In genomic region chr3:100708989-100709839, GRCh38 we compare ENCODE assay signal across 1 cellular context.
TF ChIP-seq lines count a peak whose summit lies in the region.

TFG (plus strand) TSS chr3:100709494; CDS start chr3:100713686, 4,192 bp downstream.

TF ChIP-seq in HepG2, 621 proteins besides CTCF, POLR2A, EP300 and RAD21 (continued from another document and continues in another):
- peak; percentile 95 for TF ChIP-seq ARHGAP35 (CRISPR knock-in tag; IDR thresholded peaks at IDR 0.05; ENCODE audit: borderline replicate concordance)
- TF ChIP-seq HBP1 (CRISPR knock-in tag; IDR thresholded peaks at IDR 0.05; ENCODE audit: low read depth), result peak; percentile 59
- peak; percentile 38; the same call in 1 of the 2 replicates for TF ChIP-seq ZNF83 (CRISPR knock-in tag; IDR thresholded peaks at IDR 0.05; ENCODE audit: borderline replicate concordance)
- no peak for TF ChIP-seq ZNF468 (CRISPR knock-in tag; IDR thresholded peaks at IDR 0.05)
- TF ChIP-seq TBL1XR1 (IDR thresholded peaks at IDR 0.05; ENCODE audit: borderline replicate concordance, low read length, partially characterized antibody), result no peak
- TF ChIP-seq ZNF224 (CRISPR knock-in tag; IDR thresholded peaks at IDR 0.05), result peak; percentile 25; the same call in 1 of the 2 replicates
- TF ChIP-seq, protein P1, sequence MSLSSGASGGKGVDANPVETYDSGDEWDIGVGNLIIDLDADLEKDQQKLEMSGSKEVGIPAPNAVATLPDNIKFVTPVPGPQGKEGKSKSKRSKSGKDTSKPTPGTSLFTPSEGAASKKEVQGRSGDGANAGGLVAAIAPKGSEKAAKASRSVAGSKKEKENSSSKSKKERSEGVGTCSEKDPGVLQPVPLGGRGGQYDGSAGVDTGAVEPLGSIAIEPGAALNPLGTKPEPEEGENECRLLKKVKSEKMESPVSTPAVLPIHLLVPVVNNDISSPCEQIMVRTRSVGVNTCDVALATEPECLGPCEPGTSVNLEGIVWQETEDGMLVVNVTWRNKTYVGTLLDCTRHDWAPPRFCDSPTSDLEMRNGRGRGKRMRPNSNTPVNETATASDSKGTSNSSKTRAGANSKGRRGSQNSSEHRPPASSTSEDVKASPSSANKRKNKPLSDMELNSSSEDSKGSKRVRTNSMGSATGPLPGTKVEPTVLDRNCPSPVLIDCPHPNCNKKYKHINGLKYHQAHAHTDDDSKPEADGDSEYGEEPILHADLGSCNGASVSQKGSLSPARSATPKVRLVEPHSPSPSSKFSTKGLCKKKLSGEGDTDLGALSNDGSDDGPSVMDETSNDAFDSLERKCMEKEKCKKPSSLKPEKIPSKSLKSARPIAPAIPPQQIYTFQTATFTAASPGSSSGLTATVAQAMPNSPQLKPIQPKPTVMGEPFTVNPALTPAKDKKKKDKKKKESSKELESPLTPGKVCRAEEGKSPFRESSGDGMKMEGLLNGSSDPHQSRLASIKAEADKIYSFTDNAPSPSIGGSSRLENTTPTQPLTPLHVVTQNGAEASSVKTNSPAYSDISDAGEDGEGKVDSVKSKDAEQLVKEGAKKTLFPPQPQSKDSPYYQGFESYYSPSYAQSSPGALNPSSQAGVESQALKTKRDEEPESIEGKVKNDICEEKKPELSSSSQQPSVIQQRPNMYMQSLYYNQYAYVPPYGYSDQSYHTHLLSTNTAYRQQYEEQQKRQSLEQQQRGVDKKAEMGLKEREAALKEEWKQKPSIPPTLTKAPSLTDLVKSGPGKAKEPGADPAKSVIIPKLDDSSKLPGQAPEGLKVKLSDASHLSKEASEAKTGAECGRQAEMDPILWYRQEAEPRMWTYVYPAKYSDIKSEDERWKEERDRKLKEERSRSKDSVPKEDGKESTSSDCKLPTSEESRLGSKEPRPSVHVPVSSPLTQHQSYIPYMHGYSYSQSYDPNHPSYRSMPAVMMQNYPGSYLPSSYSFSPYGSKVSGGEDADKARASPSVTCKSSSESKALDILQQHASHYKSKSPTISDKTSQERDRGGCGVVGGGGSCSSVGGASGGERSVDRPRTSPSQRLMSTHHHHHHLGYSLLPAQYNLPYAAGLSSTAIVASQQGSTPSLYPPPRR (CRISPR knock-in tag; IDR thresholded peaks at IDR 0.05; ENCODE audit: borderline replicate concordance), result no peak
- TF ChIP-seq PHB2 (IDR thresholded peaks at IDR 0.05; ENCODE audit: partially characterized antibody), result no peak
- TF ChIP-seq, protein P2, sequence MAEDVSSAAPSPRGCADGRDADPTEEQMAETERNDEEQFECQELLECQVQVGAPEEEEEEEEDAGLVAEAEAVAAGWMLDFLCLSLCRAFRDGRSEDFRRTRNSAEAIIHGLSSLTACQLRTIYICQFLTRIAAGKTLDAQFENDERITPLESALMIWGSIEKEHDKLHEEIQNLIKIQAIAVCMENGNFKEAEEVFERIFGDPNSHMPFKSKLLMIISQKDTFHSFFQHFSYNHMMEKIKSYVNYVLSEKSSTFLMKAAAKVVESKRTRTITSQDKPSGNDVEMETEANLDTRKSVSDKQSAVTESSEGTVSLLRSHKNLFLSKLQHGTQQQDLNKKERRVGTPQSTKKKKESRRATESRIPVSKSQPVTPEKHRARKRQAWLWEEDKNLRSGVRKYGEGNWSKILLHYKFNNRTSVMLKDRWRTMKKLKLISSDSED (CRISPR knock-in tag; IDR thresholded peaks at IDR 0.05), result no peak
- TF ChIP-seq SOX6 (IDR thresholded peaks at IDR 0.05), result no peak
- TF ChIP-seq SOX6 (CRISPR knock-in tag; IDR thresholded peaks at IDR 0.05), result peak; percentile 67
- no peak for TF ChIP-seq ZNF879 (CRISPR knock-in tag; IDR thresholded peaks at IDR 0.05)
- peak; percentile 62; the same call in 1 of the 2 replicates for TF ChIP-seq PITX1 (CRISPR knock-in tag; IDR thresholded peaks at IDR 0.05)
- no peak; the same call in 1 of the 2 replicates for TF ChIP-seq CREBL2 (CRISPR knock-in tag; IDR thresholded peaks at IDR 0.05; ENCODE audit: borderline replicate concordance)
- TF ChIP-seq ZNF687 (CRISPR knock-in tag; IDR thresholded peaks at IDR 0.05), result peak; percentile 96
- no peak for TF ChIP-seq HOXA7 (CRISPR knock-in tag; IDR thresholded peaks at IDR 0.05)
- TF ChIP-seq ZHX2 (IDR thresholded peaks at IDR 0.05; ENCODE audit: low read depth), result peak; percentile 22; the same call in 1 of the 2 replicates
- no peak for TF ChIP-seq ZHX2 (CRISPR knock-in tag; IDR thresholded peaks at IDR 0.05; ENCODE audit: borderline replicate concordance)
- TF ChIP-seq ZNF589 (CRISPR knock-in tag; conservative IDR thresholded peaks at IDR 0.05), result peak; percentile 71; the same call in 1 of the 2 replicates
- TF ChIP-seq, protein P3, sequence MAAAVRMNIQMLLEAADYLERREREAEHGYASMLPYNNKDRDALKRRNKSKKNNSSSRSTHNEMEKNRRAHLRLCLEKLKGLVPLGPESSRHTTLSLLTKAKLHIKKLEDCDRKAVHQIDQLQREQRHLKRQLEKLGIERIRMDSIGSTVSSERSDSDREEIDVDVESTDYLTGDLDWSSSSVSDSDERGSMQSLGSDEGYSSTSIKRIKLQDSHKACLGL (CRISPR knock-in tag; IDR thresholded peaks at IDR 0.05), result peak; percentile 55
- TF ChIP-seq, protein P4, sequence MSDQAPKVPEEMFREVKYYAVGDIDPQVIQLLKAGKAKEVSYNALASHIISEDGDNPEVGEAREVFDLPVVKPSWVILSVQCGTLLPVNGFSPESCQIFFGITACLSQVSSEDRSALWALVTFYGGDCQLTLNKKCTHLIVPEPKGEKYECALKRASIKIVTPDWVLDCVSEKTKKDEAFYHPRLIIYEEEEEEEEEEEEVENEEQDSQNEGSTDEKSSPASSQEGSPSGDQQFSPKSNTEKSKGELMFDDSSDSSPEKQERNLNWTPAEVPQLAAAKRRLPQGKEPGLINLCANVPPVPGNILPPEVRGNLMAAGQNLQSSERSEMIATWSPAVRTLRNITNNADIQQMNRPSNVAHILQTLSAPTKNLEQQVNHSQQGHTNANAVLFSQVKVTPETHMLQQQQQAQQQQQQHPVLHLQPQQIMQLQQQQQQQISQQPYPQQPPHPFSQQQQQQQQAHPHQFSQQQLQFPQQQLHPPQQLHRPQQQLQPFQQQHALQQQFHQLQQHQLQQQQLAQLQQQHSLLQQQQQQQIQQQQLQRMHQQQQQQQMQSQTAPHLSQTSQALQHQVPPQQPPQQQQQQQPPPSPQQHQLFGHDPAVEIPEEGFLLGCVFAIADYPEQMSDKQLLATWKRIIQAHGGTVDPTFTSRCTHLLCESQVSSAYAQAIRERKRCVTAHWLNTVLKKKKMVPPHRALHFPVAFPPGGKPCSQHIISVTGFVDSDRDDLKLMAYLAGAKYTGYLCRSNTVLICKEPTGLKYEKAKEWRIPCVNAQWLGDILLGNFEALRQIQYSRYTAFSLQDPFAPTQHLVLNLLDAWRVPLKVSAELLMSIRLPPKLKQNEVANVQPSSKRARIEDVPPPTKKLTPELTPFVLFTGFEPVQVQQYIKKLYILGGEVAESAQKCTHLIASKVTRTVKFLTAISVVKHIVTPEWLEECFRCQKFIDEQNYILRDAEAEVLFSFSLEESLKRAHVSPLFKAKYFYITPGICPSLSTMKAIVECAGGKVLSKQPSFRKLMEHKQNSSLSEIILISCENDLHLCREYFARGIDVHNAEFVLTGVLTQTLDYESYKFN (CRISPR knock-in tag; conservative IDR thresholded peaks at IDR 0.05), result peak; percentile 46
- no peak for TF ChIP-seq EED (CRISPR knock-in tag; IDR thresholded peaks at IDR 0.05)
- TF ChIP-seq, protein P5, sequence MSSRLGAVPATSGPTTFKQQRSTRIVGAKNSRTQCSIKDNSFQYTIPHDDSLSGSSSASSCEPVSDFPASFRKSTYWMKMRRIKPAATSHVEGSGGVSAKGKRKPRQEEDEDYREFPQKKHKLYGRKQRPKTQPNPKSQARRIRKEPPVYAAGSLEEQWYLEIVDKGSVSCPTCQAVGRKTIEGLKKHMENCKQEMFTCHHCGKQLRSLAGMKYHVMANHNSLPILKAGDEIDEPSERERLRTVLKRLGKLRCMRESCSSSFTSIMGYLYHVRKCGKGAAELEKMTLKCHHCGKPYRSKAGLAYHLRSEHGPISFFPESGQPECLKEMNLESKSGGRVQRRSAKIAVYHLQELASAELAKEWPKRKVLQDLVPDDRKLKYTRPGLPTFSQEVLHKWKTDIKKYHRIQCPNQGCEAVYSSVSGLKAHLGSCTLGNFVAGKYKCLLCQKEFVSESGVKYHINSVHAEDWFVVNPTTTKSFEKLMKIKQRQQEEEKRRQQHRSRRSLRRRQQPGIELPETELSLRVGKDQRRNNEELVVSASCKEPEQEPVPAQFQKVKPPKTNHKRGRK (CRISPR knock-in tag; IDR thresholded peaks at IDR 0.05), result no peak
- TF ChIP-seq ZNF33B (CRISPR knock-in tag; IDR thresholded peaks at IDR 0.05), result no peak
- peak; percentile 83 for TF ChIP-seq ZNF160 (CRISPR knock-in tag; IDR thresholded peaks at IDR 0.05)
- TF ChIP-seq ZNF558 (CRISPR knock-in tag; IDR thresholded peaks at IDR 0.05; ENCODE audit: borderline replicate concordance), result peak; percentile 44; the same call in 1 of the 2 replicates
- TF ChIP-seq YEATS2 (CRISPR knock-in tag; IDR thresholded peaks at IDR 0.05; ENCODE audit: borderline replicate concordance), result peak; percentile 72; the same call in 1 of the 2 replicates
- TF ChIP-seq BCL6 (CRISPR knock-in tag; IDR thresholded peaks at IDR 0.05), result peak; percentile 83
- TF ChIP-seq ZNF850 (CRISPR knock-in tag; conservative IDR thresholded peaks at IDR 0.05), result no peak
- TF ChIP-seq NKX3-1 (CRISPR knock-in tag; IDR thresholded peaks at IDR 0.05), result peak; percentile 73
- TF ChIP-seq KLF16 (CRISPR knock-in tag; IDR thresholded peaks at IDR 0.05), result peak in 1 of 2 experiments; percentile 86; a peak in 2 of 4 replicates
- TF ChIP-seq NFYB (CRISPR knock-in tag; IDR thresholded peaks at IDR 0.05), result peak; percentile 80
- no peak for TF ChIP-seq STAG1 (CRISPR knock-in tag; IDR thresholded peaks at IDR 0.05)
- TF ChIP-seq SETDB1 (CRISPR knock-in tag; IDR thresholded peaks at IDR 0.05; ENCODE audit: borderline replicate concordance), result peak; percentile 65; the same call in 1 of the 2 replicates
